Comparison of ENCODE assay signal across 15 cellular contexts in genomic region chr1:115313173-115313572, GRCh38. TPM values are rescaled to one million over a fixed set of nuclear protein-coding genes. Genes with fewer than 3 reads are reported as not detected.
"Had no signal": no experiment of that assay in that cellular context is flagged by ENCODE, and none has a peak within 500 bp of the region (broad histone marks: within the 10 kb centered on the region; RNA-seq: fewer than 3 reads in every experiment).

No MANE protein-coding gene starts in this region.

- DNase-seq: activated CD4-positive, alpha-beta T cell treated with anti-CD3 and anti-CD28 coated beads for 48 hours; activated naive CD4-positive, alpha-beta T cell treated with anti-CD3 and anti-CD28 coated beads, Interleukin-2, amount 10 ng/mL, durations not matched to agents 7 days and 5 days; body of pancreas; effector memory CD8-positive, alpha-beta T cell; left cardiac atrium; natural killer cell; psoas muscle; sigmoid colon; stimulated activated naive CD4-positive, alpha-beta T cell; upper lobe of left lung had no signal

- H3K4me1 ChIP-seq: psoas muscle, sigmoid colon had no signal

- ATAC-seq: body of pancreas; effector memory CD8-positive, alpha-beta T cell; natural killer cell; psoas muscle; WTC11 had no signal

- H3K36me3 ChIP-seq: sigmoid colon, upper lobe of left lung had no signal

- H3K27ac ChIP-seq: body of pancreas, epithelial cell of prostate, psoas muscle had no signal

- H3K9me3 ChIP-seq: body of pancreas, psoas muscle, sigmoid colon, upper lobe of left lung had no signal

- H3K27me3 ChIP-seq: body of pancreas, sigmoid colon, upper lobe of left lung had no signal

- H3K4me3 ChIP-seq: body of pancreas, psoas muscle, sigmoid colon, upper lobe of left lung had no signal

RNA-seq across cellular contexts. Expression of gene NGF, which starts 24.9 kb away (rescaled TPM):
- total RNA-seq: activated CD8-positive, alpha-beta memory T cell treated with anti-CD3 and anti-CD28 coated beads for 36 hours; activated T-helper 2 cell treated with anti-CD3 and anti-CD28 coated beads, Interferon-gamma antibody, Interleukin-2, Interleukin-4, amounts not matched to agents 10 μg/mL and 5 μg/mL and 100 μg/mL, durations not matched to agents 14 hours and 24 hours and 36 hours; natural killer cell; T-helper 1 cell treated with Interleukin-12 subunit alpha and Interleukin-12 subunit beta and Interleukin-4 antibody, amounts not matched to agents 30 ng/mL and 1 ng/mL, for 36 hours had no signal
